In the genomic region with DNA sequence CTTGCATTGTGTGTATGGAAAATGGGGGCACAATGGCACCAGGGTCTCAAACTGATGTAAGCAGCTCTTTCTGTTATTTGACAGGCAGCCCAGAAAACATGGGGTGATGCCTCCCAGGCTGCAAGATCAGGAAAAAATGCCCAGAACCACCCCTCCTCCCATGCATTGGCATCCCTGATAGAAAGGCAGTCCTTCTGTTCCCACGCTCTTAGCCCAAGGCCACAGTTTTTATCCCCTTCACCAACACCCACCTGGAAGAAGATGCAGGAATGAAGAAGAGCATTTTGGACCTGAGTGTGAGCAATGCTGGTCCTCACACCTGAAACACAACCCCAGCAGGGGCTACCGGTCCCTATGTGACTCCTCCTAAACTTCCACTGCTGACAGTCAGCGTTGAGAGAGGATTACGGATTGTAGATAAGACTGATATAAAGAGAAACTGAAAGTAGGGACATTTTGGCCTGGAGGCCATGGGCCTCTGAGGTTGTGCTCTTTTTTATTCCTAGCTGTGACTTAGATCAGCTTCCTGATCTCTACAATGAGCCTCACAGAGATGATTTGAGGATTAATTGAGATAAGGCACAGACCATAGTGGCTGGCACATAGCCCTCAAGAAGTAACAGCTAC, we compare ENCODE assay signal across 1 cellular context.
TF ChIP-seq lines count a peak whose summit lies in the region.

No MANE protein-coding gene starts in this region.

TF ChIP-seq in SK-N-SH treated with all-trans-retinoic acid at 6 μM for 48 hours, 23 proteins besides CTCF, POLR2A, EP300 and RAD21 (continued from another document):
- TF ChIP-seq, protein P1, sequence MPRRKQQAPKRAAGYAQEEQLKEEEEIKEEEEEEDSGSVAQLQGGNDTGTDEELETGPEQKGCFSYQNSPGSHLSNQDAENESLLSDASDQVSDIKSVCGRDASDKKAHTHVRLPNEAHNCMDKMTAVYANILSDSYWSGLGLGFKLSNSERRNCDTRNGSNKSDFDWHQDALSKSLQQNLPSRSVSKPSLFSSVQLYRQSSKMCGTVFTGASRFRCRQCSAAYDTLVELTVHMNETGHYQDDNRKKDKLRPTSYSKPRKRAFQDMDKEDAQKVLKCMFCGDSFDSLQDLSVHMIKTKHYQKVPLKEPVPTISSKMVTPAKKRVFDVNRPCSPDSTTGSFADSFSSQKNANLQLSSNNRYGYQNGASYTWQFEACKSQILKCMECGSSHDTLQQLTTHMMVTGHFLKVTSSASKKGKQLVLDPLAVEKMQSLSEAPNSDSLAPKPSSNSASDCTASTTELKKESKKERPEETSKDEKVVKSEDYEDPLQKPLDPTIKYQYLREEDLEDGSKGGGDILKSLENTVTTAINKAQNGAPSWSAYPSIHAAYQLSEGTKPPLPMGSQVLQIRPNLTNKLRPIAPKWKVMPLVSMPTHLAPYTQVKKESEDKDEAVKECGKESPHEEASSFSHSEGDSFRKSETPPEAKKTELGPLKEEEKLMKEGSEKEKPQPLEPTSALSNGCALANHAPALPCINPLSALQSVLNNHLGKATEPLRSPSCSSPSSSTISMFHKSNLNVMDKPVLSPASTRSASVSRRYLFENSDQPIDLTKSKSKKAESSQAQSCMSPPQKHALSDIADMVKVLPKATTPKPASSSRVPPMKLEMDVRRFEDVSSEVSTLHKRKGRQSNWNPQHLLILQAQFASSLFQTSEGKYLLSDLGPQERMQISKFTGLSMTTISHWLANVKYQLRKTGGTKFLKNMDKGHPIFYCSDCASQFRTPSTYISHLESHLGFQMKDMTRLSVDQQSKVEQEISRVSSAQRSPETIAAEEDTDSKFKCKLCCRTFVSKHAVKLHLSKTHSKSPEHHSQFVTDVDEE (CRISPR knock-in tag; IDR thresholded peaks at IDR 0.05): no peak
- TF ChIP-seq ZFP3 (CRISPR knock-in tag; IDR thresholded peaks at IDR 0.05): no peak
- TF ChIP-seq ARNTL (CRISPR knock-in tag; IDR thresholded peaks at IDR 0.05; ENCODE audit: borderline replicate concordance, low read depth): no peak
- no peak for TF ChIP-seq GLIS3 (CRISPR knock-in tag; IDR thresholded peaks at IDR 0.05)
- no peak for TF ChIP-seq ZFP30 (CRISPR knock-in tag; IDR thresholded peaks at IDR 0.05)
- TF ChIP-seq PATZ1 (CRISPR knock-in tag; IDR thresholded peaks at IDR 0.05; ENCODE audit: borderline replicate concordance): no peak
- TF ChIP-seq, protein P2, sequence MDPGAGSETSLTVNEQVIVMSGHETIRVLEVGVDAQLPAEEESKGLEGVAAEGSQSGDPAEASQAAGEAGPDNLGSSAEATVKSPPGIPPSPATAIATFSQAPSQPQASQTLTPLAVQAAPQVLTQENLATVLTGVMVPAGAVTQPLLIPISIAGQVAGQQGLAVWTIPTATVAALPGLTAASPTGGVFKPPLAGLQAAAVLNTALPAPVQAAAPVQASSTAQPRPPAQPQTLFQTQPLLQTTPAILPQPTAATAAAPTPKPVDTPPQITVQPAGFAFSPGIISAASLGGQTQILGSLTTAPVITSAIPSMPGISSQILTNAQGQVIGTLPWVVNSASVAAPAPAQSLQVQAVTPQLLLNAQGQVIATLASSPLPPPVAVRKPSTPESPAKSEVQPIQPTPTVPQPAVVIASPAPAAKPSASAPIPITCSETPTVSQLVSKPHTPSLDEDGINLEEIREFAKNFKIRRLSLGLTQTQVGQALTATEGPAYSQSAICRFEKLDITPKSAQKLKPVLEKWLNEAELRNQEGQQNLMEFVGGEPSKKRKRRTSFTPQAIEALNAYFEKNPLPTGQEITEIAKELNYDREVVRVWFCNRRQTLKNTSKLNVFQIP (CRISPR knock-in tag; IDR thresholded peaks at IDR 0.05; ENCODE audit: borderline replicate concordance, low read depth): no peak
- no peak for TF ChIP-seq RARB (CRISPR knock-in tag; IDR thresholded peaks at IDR 0.05)
- TF ChIP-seq TCF4 (CRISPR knock-in tag; IDR thresholded peaks at IDR 0.05; ENCODE audit: borderline replicate concordance): no peak
TF ChIP-seq in SK-N-SH treated with all-trans-retinoic acid at 6 μM for 48 hours: peak in this region for 0.
